Comparison of ENCODE assay signal across 15 cellular contexts in genomic region chr7:22845221-22845844, GRCh38. TPM values are rescaled to one million over a fixed set of nuclear protein-coding genes. Genes with fewer than 3 reads are reported as not detected.
A peak's percentile ranks its signal among the peaks of the same experiment; 100 is the strongest.
DNase-seq lines count a peak whose midpoint lies in the region; ATAC-seq and TF ChIP-seq lines count a peak whose summit lies in the region.
"Had no signal": no experiment of that assay in that cellular context is flagged by ENCODE, and none has a peak within 500 bp of the region (broad histone marks: within the 10 kb centered on the region; RNA-seq: fewer than 3 reads in every experiment).

No MANE protein-coding gene starts in this region.

- in situ Hi-C loops in G401 (cut with HindIII; ENCODE audit: low sequenced_read_pairs): no loop called here

- ATAC-seq in GM21529 (IDR thresholded peaks at IDR 0.05; ENCODE audit: unreplicated experiment): no peak
- ATAC-seq: PC-3, Right ventricle myocardium inferior had no signal

- no peak overlapping the region for H3K4me3 ChIP-seq in AG10803 (ENCODE audit: low read length)
- H3K4me3 ChIP-seq: BLaER1, SK-N-MC had no signal

- TF ChIP-seq CTCF in AG10803 (conservative IDR thresholded peaks at IDR 0.05; ENCODE audit: low read length): no peak

- DNase-seq in AG10803 (ENCODE audit: low read depth) (peak; percentile 96), HT1080 (ENCODE audit: low read depth) (peak; percentile 48), astrocyte of the hippocampus (ENCODE audit: low read depth, low spot score) (peak; percentile 84), kidney tubule cell (ENCODE audit: low spot score) (peak; percentile 47), G401 (ENCODE audit: low spot score) (no peak), dedifferentiated amniotic fluid mesenchymal stem cell (ENCODE audit: extremely low spot score) (no peak)
- DNase-seq: CD8-positive, alpha-beta memory T cell; KBM-7; NCI-H1092 treated with DMSO at 0.1 percent for 48 hours; NCI-H1694 treated with DMSO at 0.1 percent for 48 hours; PC-3 had no signal

RNA-seq across cellular contexts. Expression of gene TOMM7, which starts 22.7 kb away (rescaled TPM):
- total RNA-seq in HT1080 (2014; rRNA removed; shearing (Covaris generic)): 117 and 160 TPM in 2 replicates
- 116 and 169 TPM in 2 replicates for polyA plus RNA-seq in HT1080 (2015; cell fraction: cytosol; rRNA removed)
- 39.9 and 48.7 TPM in 2 replicates for polyA plus RNA-seq in HT1080 (2015; cell fraction: nucleus; rRNA removed)
- 80.0 and 124 TPM in 2 replicates for total RNA-seq in G401 (2014; rRNA removed; shearing (Covaris generic))

Comparison
In these comparisons a context has a peak if more than half of its experiments do, and no peak if none do; other contexts are left out.
1. DNase-seq: peak in AG10803 (single experiment), HT1080 (single experiment), astrocyte of the hippocampus (single experiment) and kidney tubule cell (single experiment); none in G401 (single experiment) and dedifferentiated amniotic fluid mesenchymal stem cell (single experiment).